ENCODE assay signal across 17 cellular contexts in the genomic region with DNA sequence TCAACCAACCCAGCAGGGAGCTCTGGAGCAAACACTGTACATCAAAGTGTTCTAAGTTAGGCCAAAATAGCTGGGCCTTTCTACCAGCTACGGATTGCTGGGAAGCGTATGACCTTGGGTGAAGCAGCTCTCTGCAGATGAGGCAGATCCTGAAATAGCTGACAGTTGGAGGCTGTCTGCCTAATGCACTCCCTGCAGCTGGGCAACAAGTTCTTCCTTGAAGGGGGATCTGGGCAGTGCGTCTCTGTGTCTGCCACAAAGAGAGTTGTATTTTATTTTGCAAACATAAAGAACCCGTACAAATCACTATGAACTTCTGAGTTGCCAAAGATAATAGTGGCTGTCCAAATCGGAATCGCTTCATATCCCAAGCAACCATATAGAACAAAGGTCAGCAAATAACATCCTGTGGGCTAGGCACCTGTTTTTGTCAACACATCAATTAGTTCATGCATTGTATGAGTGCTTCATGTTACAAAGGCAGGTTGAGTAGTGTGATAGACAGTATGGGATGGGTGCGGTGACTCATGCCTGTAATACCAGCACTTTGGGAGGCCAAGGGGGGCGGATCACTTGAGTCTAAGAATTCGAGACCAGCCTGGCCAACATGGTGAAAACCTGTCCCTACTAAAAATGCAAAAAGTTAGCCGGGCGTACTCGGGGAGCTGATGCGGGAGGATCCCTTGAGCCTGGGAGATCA. TPM values are rescaled to one million over a fixed set of nuclear protein-coding genes. Genes with fewer than 3 reads are reported as not detected.
DNase-seq lines count a peak whose midpoint lies in the region; ATAC-seq lines count a peak whose summit lies in the region.
"Had no signal": no experiment of that assay in that cellular context is flagged by ENCODE, and none has a peak within 500 bp of the region (broad histone marks: within the 10 kb centered on the region; RNA-seq: fewer than 3 reads in every experiment).

No MANE protein-coding gene starts in this region.

- H3K4me1 Mint-ChIP-seq in natural killer cell treated with Interleukin-12 subunit alpha and Interleukin-12 subunit beta and Interleukin-15 and Interleukin-18, amount 100 ng/mL, for 72 hours (ENCODE audit: low read depth in 2 of 2): no peaks in the 10 kb centered on the region
- H3K4me1 Mint-ChIP-seq: activated naive CD4-positive, alpha-beta T cell treated with anti-CD3 and anti-CD28 coated beads, Interleukin-2, amount 50 U/mL, for 24 hours had no signal

- no peaks in the 10 kb centered on the region for H3K36me3 ChIP-seq in HUES48 (ENCODE audit: control insufficient read depth, insufficient read depth, low read length)
- H3K36me3 ChIP-seq: gastrocnemius medialis, lower lobe of right lung had no signal

- H3K27me3 Mint-ChIP-seq in natural killer cell treated with Interleukin-12 subunit alpha and Interleukin-12 subunit beta and Interleukin-15 and Interleukin-18, amount 100 ng/mL, for 72 hours: peaks cover 24 to 44% of the 10 kb centered on the region in 2 donors

- no peaks in the 10 kb centered on the region for H3K9me3 Mint-ChIP-seq in natural killer cell treated with Interleukin-12 subunit alpha and Interleukin-12 subunit beta and Interleukin-15 and Interleukin-18, amount 100 ng/mL, for 72 hours
- H3K9me3 Mint-ChIP-seq: activated CD4-positive, alpha-beta memory T cell treated with anti-CD3 and anti-CD28 coated beads for 36 hours; activated naive CD4-positive, alpha-beta T cell treated with anti-CD3 and anti-CD28 coated beads, Interleukin-2, amount 50 U/mL, for 24 hours had no signal

- H3K4me3 ChIP-seq in HUES48 (ENCODE audit: low read depth, low read length): peak overlapping the region; percentile 1; the same call in 1 of the 2 replicates
- H3K4me3 ChIP-seq: dorsolateral prefrontal cortex, gastrocnemius medialis, lower lobe of right lung had no signal

- H3K27ac Mint-ChIP-seq in natural killer cell treated with Interleukin-12 subunit alpha and Interleukin-12 subunit beta and Interleukin-15 and Interleukin-18, amount 100 ng/mL, for 72 hours: no peak overlapping the region
- H3K27ac Mint-ChIP-seq: activated CD4-positive, alpha-beta memory T cell treated with anti-CD3 and anti-CD28 coated beads for 36 hours; activated naive CD4-positive, alpha-beta T cell treated with anti-CD3 and anti-CD28 coated beads, Interleukin-2, amount 50 U/mL, for 24 hours had no signal

- ATAC-seq in HG03571 (IDR thresholded peaks at IDR 0.05; ENCODE audit: unreplicated experiment): no peak
- ATAC-seq in natural killer cell treated with Interleukin-12 subunit alpha and Interleukin-12 subunit beta and Interleukin-15 and Interleukin-18, amount 100 ng/mL, for 72 hours: no peak
- ATAC-seq: gastrocnemius medialis, lower lobe of right lung had no signal

- no peaks in the 10 kb centered on the region for H3K36me3 Mint-ChIP-seq in natural killer cell treated with Interleukin-12 subunit alpha and Interleukin-12 subunit beta and Interleukin-15 and Interleukin-18, amount 100 ng/mL, for 72 hours
- H3K36me3 Mint-ChIP-seq: activated CD4-positive, alpha-beta memory T cell treated with anti-CD3 and anti-CD28 coated beads for 36 hours; activated naive CD4-positive, alpha-beta T cell treated with anti-CD3 and anti-CD28 coated beads, Interleukin-2, amount 50 U/mL, for 24 hours had no signal

- H3K27ac ChIP-seq in HUES48 (ENCODE audit: low read depth, low read length): peak overlapping the region; percentile 86
- H3K27ac ChIP-seq: dorsolateral prefrontal cortex, gastrocnemius medialis, lower lobe of right lung, parathyroid adenoma had no signal

- no peak overlapping the region for H3K4me3 Mint-ChIP-seq in natural killer cell treated with Interleukin-12 subunit alpha and Interleukin-12 subunit beta and Interleukin-15 and Interleukin-18, amount 100 ng/mL, for 72 hours
- H3K4me3 Mint-ChIP-seq: activated CD4-positive, alpha-beta memory T cell treated with anti-CD3 and anti-CD28 coated beads for 36 hours; activated naive CD4-positive, alpha-beta T cell treated with anti-CD3 and anti-CD28 coated beads, Interleukin-2, amount 50 U/mL, for 24 hours had no signal

- no peak overlapping the region for H3K9ac ChIP-seq in HUES48 (ENCODE audit: low read depth, low read length)
- H3K9ac ChIP-seq: parathyroid adenoma had no signal

- no peaks in the 10 kb centered on the region for H3K27me3 ChIP-seq in HUES48 (ENCODE audit: control insufficient read depth, insufficient read depth, low read length)
- H3K27me3 ChIP-seq: dorsolateral prefrontal cortex had no signal

- peaks cover 22% of the 10 kb centered on the region for H3K4me1 ChIP-seq in HUES48 (ENCODE audit: control insufficient read depth, insufficient read depth, low read length)
- H3K4me1 ChIP-seq: gastrocnemius medialis, lower lobe of right lung, parathyroid adenoma had no signal

- H3K9me3 ChIP-seq in HUES48 (ENCODE audit: control insufficient read depth, insufficient read depth, low read length): no peaks in the 10 kb centered on the region
- H3K9me3 ChIP-seq: gastrocnemius medialis, lower lobe of right lung had no signal

- peak; percentile 30 for DNase-seq in NCI-H345 (lab: John Stamatoyannopoulos, UW)
- DNase-seq in dermis blood vessel endothelial cell: peak; percentile 81
- DNase-seq in myocyte (ENCODE audit: low read depth): peak; percentile 73
- DNase-seq in natural killer cell treated with Interleukin-12 subunit alpha and Interleukin-12 subunit beta and Interleukin-15 and Interleukin-18, amount 100 ng/mL, for 72 hours (ENCODE audit: low spot score): no peak
- no peak for DNase-seq in HT-29 (ENCODE audit: low spot score)
- no peak for DNase-seq in NCI-H1048 (lab: John Stamatoyannopoulos, UW)
- DNase-seq: activated CD4-positive, alpha-beta memory T cell treated with anti-CD3 and anti-CD28 coated beads for 36 hours; COR-L47; dorsolateral prefrontal cortex; gastrocnemius medialis; Kasumi-1; lower lobe of right lung; NCI-H82 had no signal

RNA-seq across cellular contexts. Expression of a gene that starts 29.1 kb away (rescaled TPM):
- total RNA-seq in dermis blood vessel endothelial cell (not detected in 2 replicates), myocyte (not detected in 2 replicates)
- polyA plus RNA-seq in myocyte (2012): not detected
- total RNA-seq in natural killer cell treated with Interleukin-12 subunit alpha and Interleukin-12 subunit beta and Interleukin-15 and Interleukin-18, amount 100 ng/mL, for 72 hours: not detected
- total RNA-seq in HT-29 (2014; rRNA removed; shearing (Covaris generic)): not detected in 2 replicates
- total RNA-seq: activated CD4-positive, alpha-beta memory T cell treated with anti-CD3 and anti-CD28 coated beads for 36 hours; gastrocnemius medialis had no signal

RNA-seq across cellular contexts. Expression of a gene that starts 51.9 kb away (rescaled TPM):
- total RNA-seq in dermis blood vessel endothelial cell (not detected in 2 replicates), myocyte (not detected in 2 replicates)
- polyA plus RNA-seq in myocyte (2012): not detected
- total RNA-seq in natural killer cell treated with Interleukin-12 subunit alpha and Interleukin-12 subunit beta and Interleukin-15 and Interleukin-18, amount 100 ng/mL, for 72 hours: not detected
- not detected in 2 replicates for total RNA-seq in HT-29 (2014; rRNA removed; shearing (Covaris generic))
- total RNA-seq: activated CD4-positive, alpha-beta memory T cell treated with anti-CD3 and anti-CD28 coated beads for 36 hours; dorsolateral prefrontal cortex; gastrocnemius medialis; lower lobe of right lung had no signal

RNA-seq across cellular contexts. Expression of a gene that starts 58.3 kb away (rescaled TPM):
- total RNA-seq in dermis blood vessel endothelial cell: 0.23 TPM in 1 of 2 replicates, not detected in the other
- 0.42 and 1.2 TPM in 2 replicates for total RNA-seq in myocyte
- polyA plus RNA-seq in myocyte (2012): 6.0 TPM
- total RNA-seq in natural killer cell treated with Interleukin-12 subunit alpha and Interleukin-12 subunit beta and Interleukin-15 and Interleukin-18, amount 100 ng/mL, for 72 hours: 1 to 10 TPM; 3.5 to 4.5 TPM
- total RNA-seq in HT-29 (2014; rRNA removed; shearing (Covaris generic)): 1.0 and 1.9 TPM in 2 replicates

Comparison
In these comparisons a context has a peak if more than half of its experiments do, and no peak if none do; other contexts are left out.
1. DNase-seq: peak in NCI-H345 (single experiment), dermis blood vessel endothelial cell (single experiment) and myocyte (single experiment); none in natural killer cell treated with Interleukin-12 subunit alpha and Interleukin-12 subunit beta and Interleukin-15 and Interleukin-18, amount 100 ng/mL, for 72 hours (single experiment), HT-29 (single experiment) and NCI-H1048 (single experiment).